8 cellular contexts compared by ENCODE assay signal in genomic region chr9:2621678-2622360, GRCh38. TPM values are rescaled to one million over a fixed set of nuclear protein-coding genes. Genes with fewer than 3 reads are reported as not detected.
DNase-seq lines count a peak whose midpoint lies in the region; ATAC-seq and TF ChIP-seq lines count a peak whose summit lies in the region.

TSS of gene VLDLR (plus strand) at chr9:2621787. CDS start at chr9:2622190, 403 bp downstream.

- TF ChIP-seq CTCF in GM12875 (IDR thresholded peaks at IDR 0.05; ENCODE audit: borderline replicate concordance, insufficient read depth, low read depth, low read length): no peak

- intact Hi-C loops in head of caudate nucleus (cut with DNase I): loop anchor here (5.0 kb wide), 1 partner anchor 380 kb away; no protein-coding TSS in a partner anchor

- peak; percentile 8 for DNase-seq in 8988T
- peak; percentile 60 for DNase-seq in NCI-H510A treated with DMSO at 0.1 percent for 48 hours (lab: John Stamatoyannopoulos, UW)
- peak; percentile 39 for DNase-seq in activated naive CD4-positive, alpha-beta T cell treated with anti-CD3 and anti-CD28 coated beads, Interleukin-2, amount 50 U/mL, for 16 hours
- peak in 39 of 42 donors; percentile 33 to 89 (median 72) for DNase-seq in head of caudate nucleus
- peak; percentile 66 for DNase-seq in occipital lobe (lab: John Stamatoyannopoulos, UW)
- DNase-seq in NOMO-1 treated with DMSO at 0.1 percent for 48 hours (lab: John Stamatoyannopoulos, UW; ENCODE audit: unreplicated experiment): no peak

- ATAC-seq in HG02970 (IDR thresholded peaks at IDR 0.05; ENCODE audit: low FRiP score, unreplicated experiment): peak; percentile 30

- peak within 1 kb of the TSS; percentile 27 for H3K4me3 ChIP-seq in GM12875 (ENCODE audit: low read depth, low read length)

RNA-seq across cellular contexts. Expression of gene VLDLR, which starts in this region (rescaled TPM):
- 45.7 TPM for total RNA-seq in occipital lobe
